In genomic region chr14:20970647-20970982, GRCh38 we compare ENCODE assay signal across 8 cellular contexts.
DNase-seq lines count a peak whose midpoint lies in the region; ATAC-seq and TF ChIP-seq lines count a peak whose summit lies in the region.

No MANE protein-coding gene starts in this region.

- H3K36me3 ChIP-seq in brain microvascular endothelial cell (replicated peaks) (no peaks in the 10 kb centered on the region), mucosa of rectum (ENCODE audit: control insufficient read depth in 2 of 2, insufficient read depth in 2 of 2, low read length in 2 of 2) (no peaks in the 10 kb centered on the region)

- TF ChIP-seq CTCF in brain microvascular endothelial cell (IDR thresholded peaks at IDR 0.05; ENCODE audit: low read depth, low read length, missing control alignments): no peak

- H3K9me3 ChIP-seq in mucosa of rectum (ENCODE audit: control insufficient read depth in 2 of 2, low read length in 2 of 2): no peaks in the 10 kb centered on the region

- no peaks in the 10 kb centered on the region for H3K27me3 ChIP-seq in brain microvascular endothelial cell (replicated peaks)
- H3K27me3 ChIP-seq in mucosa of rectum (ENCODE audit: control insufficient read depth in 2 of 2, insufficient read depth in 2 of 2, low read length in 2 of 2): no peaks in the 10 kb centered on the region

- no peak overlapping the region for H3K27ac ChIP-seq in brain microvascular endothelial cell
- H3K27ac ChIP-seq in mucosa of rectum (ENCODE audit: low read depth in 2 of 2, low read length in 2 of 2): no peak overlapping the region

- ATAC-seq in GM18498 (IDR thresholded peaks at IDR 0.05; ENCODE audit: unreplicated experiment) (peak; percentile 10), HG03095 (IDR thresholded peaks at IDR 0.05; ENCODE audit: unreplicated experiment) (peak; percentile 12), HG02642 (IDR thresholded peaks at IDR 0.05; ENCODE audit: poor library complexity, unreplicated experiment) (no peak)

- in situ Hi-C loops in brain microvascular endothelial cell (cut with HindIII; ENCODE audit: low pct_ligation_motif_present, low sequenced_read_pairs): no loop called here

- peaks cover 3% of the 10 kb centered on the region in 2 donors for H3K4me1 ChIP-seq in mucosa of rectum (ENCODE audit: control insufficient read depth in 2 of 2, insufficient read depth in 2 of 2, low read length in 2 of 2)

- peak overlapping the region; percentile 68 for H3K4me3 ChIP-seq in brain microvascular endothelial cell (ENCODE audit: low read depth, low read length)
- peak overlapping the region; percentile 65 to 73 for H3K4me3 ChIP-seq in mucosa of rectum (ENCODE audit: low read length in 2 of 2)

- H3K9ac ChIP-seq in mucosa of rectum (ENCODE audit: low read depth in 1 of 2, low read length in 2 of 2): peak overlapping the region; percentile 32 to 36

- DNase-seq in brain microvascular endothelial cell (no peak), cerebellar nuclear complex (lab: John Stamatoyannopoulos, UW) (no peak), iPS-NIHi11 (ENCODE audit: low spot score) (no peak), activated gamma-delta T cell (lab: John Stamatoyannopoulos, UW) (no peak)
